In the genomic region with DNA sequence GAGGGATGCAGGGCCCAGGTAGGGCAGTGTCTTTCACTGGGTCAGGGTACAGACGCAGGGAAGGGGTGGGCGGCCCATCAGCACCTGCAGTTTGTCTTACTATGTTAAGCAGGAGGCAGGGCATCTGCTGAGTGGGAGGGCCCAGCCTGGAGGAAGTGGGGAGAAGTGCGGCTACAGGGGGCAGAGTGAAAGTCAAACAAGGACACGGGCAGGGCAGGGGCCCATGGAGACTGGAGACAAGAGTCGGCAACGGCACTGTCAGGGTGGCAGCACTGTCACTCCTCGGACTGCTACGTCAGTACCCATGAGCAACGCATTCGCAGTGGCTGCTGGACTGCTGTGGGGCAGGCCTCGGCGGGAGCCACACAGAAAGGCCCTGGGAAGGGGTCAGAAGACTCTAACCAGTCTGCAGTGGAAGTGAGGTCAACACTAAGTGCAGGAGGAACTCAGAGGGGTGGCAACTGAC, we compare ENCODE assay signal across 8 cellular contexts. TPM values are rescaled to one million over a fixed set of nuclear protein-coding genes. Genes with fewer than 3 reads are reported as not detected.
A peak's percentile ranks its signal among the peaks of the same experiment; 100 is the strongest.
DNase-seq lines count a peak whose midpoint lies in the region; ATAC-seq lines count a peak whose summit lies in the region.

No MANE protein-coding gene starts in this region.

- peak; percentile 90 for ATAC-seq in CD4-positive, CD25-positive, alpha-beta regulatory T cell (ENCODE audit: low read depth in 2 of 2)
- ATAC-seq in GM21723 (IDR thresholded peaks at IDR 0.05; ENCODE audit: unreplicated experiment): peak; percentile 74
- ATAC-seq in activated naive CD8-positive, alpha-beta T cell treated with anti-CD3 and anti-CD28 coated beads, Interleukin-2, amount 10 ng/mL, durations not matched to agents 7 days and 5 days (ENCODE audit: low read depth): peak; percentile 96

- H4K91ac ChIP-seq in neuronal stem cell (ENCODE audit: low read depth, low read length, poor library complexity): no peak overlapping the region

- H3K18ac ChIP-seq in neuronal stem cell (ENCODE audit: low read length): peak overlapping the region; percentile 65

- H3K4me1 Mint-ChIP-seq in CD4-positive, CD25-positive, alpha-beta regulatory T cell: peaks cover 22 to 90% (median 63%) of the 10 kb centered on the region in 4 donors
- H3K4me1 Mint-ChIP-seq in activated naive CD8-positive, alpha-beta T cell treated with anti-CD3 and anti-CD28 coated beads, Interleukin-2, amount 10 ng/mL, durations not matched to agents 7 days and 5 days: peaks cover 38% of the 10 kb centered on the region

- no peaks in the 10 kb centered on the region for H3K9me3 Mint-ChIP-seq in CD4-positive, CD25-positive, alpha-beta regulatory T cell
- no peaks in the 10 kb centered on the region for H3K9me3 Mint-ChIP-seq in activated naive CD8-positive, alpha-beta T cell treated with anti-CD3 and anti-CD28 coated beads, Interleukin-2, amount 10 ng/mL, durations not matched to agents 7 days and 5 days

- no peak overlapping the region for H3K14ac ChIP-seq in neuronal stem cell (ENCODE audit: low read length)

- no peak overlapping the region for H2BK15ac ChIP-seq in neuronal stem cell (ENCODE audit: low read length)

- no peak overlapping the region for H2AK5ac ChIP-seq in neuronal stem cell (ENCODE audit: low read depth, low read length)

- H3K36me3 ChIP-seq in CD4-positive, CD25-positive, alpha-beta regulatory T cell (ENCODE audit: control insufficient read depth, insufficient read depth, low read length): no peaks in the 10 kb centered on the region
- peaks cover 2 to 34% of the 10 kb centered on the region in 2 donors for H3K36me3 ChIP-seq in neuronal stem cell (replicated peaks in 1 of 2; ENCODE audit: control insufficient read depth in 2 of 2, insufficient read depth in 2 of 2, low read length in 2 of 2)

- H3K9ac ChIP-seq in neuronal stem cell (ENCODE audit: low read depth, low read length, poor library complexity): peak overlapping the region; percentile 61

- peak overlapping the region; percentile 77 to 85 (median 82) for H3K4me3 Mint-ChIP-seq in CD4-positive, CD25-positive, alpha-beta regulatory T cell
- peak overlapping the region; percentile 79 for H3K4me3 Mint-ChIP-seq in activated naive CD8-positive, alpha-beta T cell treated with anti-CD3 and anti-CD28 coated beads, Interleukin-2, amount 10 ng/mL, durations not matched to agents 7 days and 5 days

- DNase-seq in CD4-positive, CD25-positive, alpha-beta regulatory T cell: peak; percentile 26 to 83 (median 67)
- peak; percentile 34 for DNase-seq in SKM-1 (lab: John Stamatoyannopoulos, UW; ENCODE audit: unreplicated experiment)
- DNase-seq in activated naive CD8-positive, alpha-beta T cell treated with anti-CD3 and anti-CD28 coated beads, Interleukin-2, amount 10 ng/mL, durations not matched to agents 7 days and 5 days: peak; percentile 79
- no peak for DNase-seq in neuronal stem cell (ENCODE audit: low spot score)
- DNase-seq in glomerular visceral epithelial cell (ENCODE audit: extremely low spot score): no peak
- no peak for DNase-seq in NCI-H1092 treated with DMSO at 0.1 percent for 48 hours (lab: John Stamatoyannopoulos, UW)
- DNase-seq in kidney glomerular epithelial cell (lab: John Stamatoyannopoulos, UW): no peak

- no peak overlapping the region for H2BK12ac ChIP-seq in neuronal stem cell (ENCODE audit: low read length)

- peak overlapping the region; percentile 80 for H3K23ac ChIP-seq in neuronal stem cell (ENCODE audit: low read depth, low read length, poor library complexity)

- H3K79me1 ChIP-seq in neuronal stem cell (ENCODE audit: low read depth, low read length): peaks cover 38% of the 10 kb centered on the region

- POLR2A ChIA-PET in activated naive CD8-positive, alpha-beta T cell treated with anti-CD3 and anti-CD28 coated beads, Interleukin-2, amount 10 ng/mL, durations not matched to agents 7 days and 5 days (lab: Charles Lee): interaction anchor here (1.0 to 1.4 kb wide), 3 partner anchors 17 to 72 kb away, joined by 3 to 4 read pairs (median 3); partner anchors contain the start of gene CAMSAP1

- H3K27ac Mint-ChIP-seq in CD4-positive, CD25-positive, alpha-beta regulatory T cell: peak overlapping the region; percentile 92 to 96 (median 94)
- peak overlapping the region; percentile 92 for H3K27ac Mint-ChIP-seq in activated naive CD8-positive, alpha-beta T cell treated with anti-CD3 and anti-CD28 coated beads, Interleukin-2, amount 10 ng/mL, durations not matched to agents 7 days and 5 days

- H4K8ac ChIP-seq in neuronal stem cell (ENCODE audit: low read depth, low read length): no peak overlapping the region

- H3K36me3 Mint-ChIP-seq in CD4-positive, CD25-positive, alpha-beta regulatory T cell: peaks cover 4% of the 10 kb centered on the region
- H3K36me3 Mint-ChIP-seq in activated naive CD8-positive, alpha-beta T cell treated with anti-CD3 and anti-CD28 coated beads, Interleukin-2, amount 10 ng/mL, durations not matched to agents 7 days and 5 days: peaks cover 7% of the 10 kb centered on the region

- peak overlapping the region; percentile 44 for H3K4me3 ChIP-seq in CD4-positive, CD25-positive, alpha-beta regulatory T cell (ENCODE audit: low read depth, low read length)
- H3K4me3 ChIP-seq in neuronal stem cell (ENCODE audit: low read length in 2 of 2): no peak overlapping the region

- no peak overlapping the region for H2AFZ ChIP-seq in neuronal stem cell (ENCODE audit: low read length)

- no peaks in the 10 kb centered on the region for H3K27me3 ChIP-seq in CD4-positive, CD25-positive, alpha-beta regulatory T cell (ENCODE audit: control insufficient read depth, insufficient read depth, low read length)
- no peaks in the 10 kb centered on the region for H3K27me3 ChIP-seq in neuronal stem cell (ENCODE audit: control insufficient read depth in 3 of 3, insufficient read depth in 3 of 3, low read depth in 1 of 3, low read length in 3 of 3)

- H3K4ac ChIP-seq in neuronal stem cell (ENCODE audit: low read length): no peak overlapping the region

- peak overlapping the region; percentile 58 for H3K27ac ChIP-seq in CD4-positive, CD25-positive, alpha-beta regulatory T cell (ENCODE audit: insufficient read depth, low read length, poor library complexity, severe bottlenecking)
- H3K27ac ChIP-seq in neuronal stem cell (replicated peaks; ENCODE audit: low read length): no peak overlapping the region

- H3K4me2 ChIP-seq in neuronal stem cell (ENCODE audit: insufficient read depth, low read length, poor library complexity, severe bottlenecking): no peak overlapping the region

- no peaks in the 10 kb centered on the region for H3K9me3 ChIP-seq in CD4-positive, CD25-positive, alpha-beta regulatory T cell (ENCODE audit: control insufficient read depth in 2 of 2, low read length in 2 of 2)
- H3K9me3 ChIP-seq in neuronal stem cell (replicated peaks in 1 of 2; ENCODE audit: control insufficient read depth in 2 of 2, insufficient read depth in 1 of 2, low read depth in 1 of 2, low read length in 2 of 2): no peaks in the 10 kb centered on the region

- WGBS in neuronal stem cell (ENCODE audit: extremely low coverage in 2 of 2, insufficient read length in 2 of 2, insufficient replicate concordance in 1 of 2), 2 donors: no CpG with 5 or more reads among the region's 12 CpGs

- no peaks in the 10 kb centered on the region for H3K27me3 Mint-ChIP-seq in CD4-positive, CD25-positive, alpha-beta regulatory T cell
- no peaks in the 10 kb centered on the region for H3K27me3 Mint-ChIP-seq in activated naive CD8-positive, alpha-beta T cell treated with anti-CD3 and anti-CD28 coated beads, Interleukin-2, amount 10 ng/mL, durations not matched to agents 7 days and 5 days

- H3K4me1 ChIP-seq in CD4-positive, CD25-positive, alpha-beta regulatory T cell (ENCODE audit: control insufficient read depth, insufficient read depth, low read length, poor library complexity, severe bottlenecking): peaks cover 57% of the 10 kb centered on the region
- peaks cover 10 to 47% of the 10 kb centered on the region in 2 donors for H3K4me1 ChIP-seq in neuronal stem cell (ENCODE audit: control insufficient read depth in 2 of 2, insufficient read depth in 1 of 2, low read depth in 1 of 2, low read length in 2 of 2)

- no peak overlapping the region for H2BK120ac ChIP-seq in neuronal stem cell (ENCODE audit: low read depth, low read length)

- H2BK5ac ChIP-seq in neuronal stem cell (ENCODE audit: low read length): no peak overlapping the region

RNA-seq across cellular contexts. Expression of gene CAMSAP1, which starts 19.7 kb away (rescaled TPM):
- 31.6 TPM for total RNA-seq in CD4-positive, CD25-positive, alpha-beta regulatory T cell
- polyA plus RNA-seq in CD4-positive, CD25-positive, alpha-beta regulatory T cell: 1 to 10 TPM in 3 of 4 donors, under 1 TPM in 1; 0.67 to 2.2 (median 1.8) TPM
- 10 to 100 TPM; 32.5 to 35.4 TPM for total RNA-seq in activated naive CD8-positive, alpha-beta T cell treated with anti-CD3 and anti-CD28 coated beads, Interleukin-2, amount 10 ng/mL, durations not matched to agents 7 days and 5 days
- polyA plus RNA-seq in neuronal stem cell (2013, experiment 1 of 2): 30.3 TPM
- 27.6 TPM for polyA plus RNA-seq in neuronal stem cell (2013, experiment 2 of 2)

Comparison
In these comparisons a context has a peak if more than half of its experiments do, and no peak if none do; other contexts are left out.
1. DNase-seq: peak in CD4-positive, CD25-positive, alpha-beta regulatory T cell (3 of 3), SKM-1 (single experiment) and activated naive CD8-positive, alpha-beta T cell treated with anti-CD3 and anti-CD28 coated beads, Interleukin-2, amount 10 ng/mL, durations not matched to agents 7 days and 5 days (single experiment); none in neuronal stem cell (single experiment), glomerular visceral epithelial cell (single experiment), NCI-H1092 treated with DMSO at 0.1 percent for 48 hours (single experiment) and kidney glomerular epithelial cell (single experiment).
2. Peak in every context shown above with its lines, with median percentiles within 50 percentile points of each other: ATAC-seq.